In the genomic region with DNA sequence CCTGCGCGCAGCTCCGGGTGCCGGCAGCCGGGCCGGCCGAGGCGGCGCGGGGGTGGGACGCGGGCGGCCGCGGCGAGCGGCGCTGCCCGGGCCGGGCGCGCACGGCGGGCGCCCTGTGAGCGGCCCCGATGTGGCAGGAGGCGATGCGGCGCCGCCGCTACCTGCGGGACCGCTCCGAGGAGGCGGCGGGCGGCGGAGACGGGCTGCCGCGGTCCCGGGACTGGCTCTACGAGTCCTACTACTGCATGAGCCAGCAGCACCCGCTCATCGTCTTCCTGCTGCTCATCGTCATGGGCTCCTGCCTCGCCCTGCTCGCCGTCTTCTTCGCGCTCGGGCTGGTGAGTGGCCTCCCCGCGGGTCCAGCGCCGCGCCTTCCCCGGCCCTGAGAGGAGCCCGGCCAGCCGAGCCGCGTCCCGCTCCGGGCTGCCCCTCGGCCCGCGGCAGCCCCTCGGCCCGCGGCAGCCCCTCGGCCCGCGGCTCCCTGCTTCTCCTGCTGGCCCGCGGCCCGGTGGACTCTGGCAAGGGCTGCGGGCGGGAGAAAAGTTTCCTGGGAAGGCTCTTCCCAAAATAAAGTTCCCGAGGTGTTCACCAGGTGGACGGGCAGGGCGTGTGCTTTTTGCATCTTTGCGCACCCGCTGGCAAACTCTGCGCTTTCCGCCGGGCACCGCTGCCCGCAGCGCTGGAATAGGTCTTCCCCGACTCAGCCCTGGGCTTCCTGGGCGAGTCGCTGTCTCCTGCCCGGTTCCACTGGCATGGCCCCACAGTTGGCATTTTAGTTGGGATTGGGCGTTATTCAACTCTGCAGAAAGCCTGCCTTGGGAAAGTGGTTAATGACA, we compare ENCODE assay signal across 11 cellular contexts. TPM values are rescaled to one million over a fixed set of nuclear protein-coding genes. Genes with fewer than 3 reads are reported as not detected.
A peak's percentile ranks its signal among the peaks of the same experiment; 100 is the strongest.
DNase-seq lines count a peak whose midpoint lies in the region; ATAC-seq and TF ChIP-seq lines count a peak whose summit lies in the region.
"Had no signal": no experiment of that assay in that cellular context is flagged by ENCODE, and none has a peak within 500 bp of the region (broad histone marks: within the 10 kb centered on the region; RNA-seq: fewer than 3 reads in every experiment).

No MANE protein-coding gene starts in this region.

- no peak for TF ChIP-seq CTCF in fibroblast of the aortic adventitia (IDR thresholded peaks at IDR 0.05; ENCODE audit: insufficient read depth, low read length)
- no peak for TF ChIP-seq CTCF in progenitor cell of endocrine pancreas (IDR thresholded peaks at IDR 0.05; ENCODE audit: unreplicated experiment)

- no peak for ATAC-seq in HG03457 (IDR thresholded peaks at IDR 0.05; ENCODE audit: unreplicated experiment)
- ATAC-seq: left colon had no signal

- H3K36me3 ChIP-seq in effector memory CD4-positive, alpha-beta T cell (ENCODE audit: control insufficient read depth, insufficient read depth, low read length) = no peaks in the 10 kb centered on the region

- peak overlapping the region; percentile 71 for H3K4me3 Mint-ChIP-seq in progenitor cell of endocrine pancreas (ENCODE audit: low read depth)

- no peak for TF ChIP-seq POLR2A in erythroblast (IDR thresholded peaks at IDR 0.05; ENCODE audit: low read length)

- H3K4me3 ChIP-seq in fibroblast of the aortic adventitia (ENCODE audit: low read depth, low read length) = peak overlapping the region; percentile 62
- H3K4me3 ChIP-seq in effector memory CD4-positive, alpha-beta T cell (ENCODE audit: insufficient read depth, low read depth, low read length, poor library complexity, severe bottlenecking) = no peak overlapping the region

- no peaks in the 10 kb centered on the region for H3K36me3 Mint-ChIP-seq in progenitor cell of endocrine pancreas (ENCODE audit: insufficient read depth)

- no peak overlapping the region for H3K27ac ChIP-seq in effector memory CD4-positive, alpha-beta T cell (ENCODE audit: insufficient read depth, low read length, poor library complexity, severe bottlenecking)

- peaks cover 59% of the 10 kb centered on the region for H3K27me3 Mint-ChIP-seq in progenitor cell of endocrine pancreas

- H3K4me1 Mint-ChIP-seq in progenitor cell of endocrine pancreas (ENCODE audit: low read depth) = peaks cover 19% of the 10 kb centered on the region

- H3K27ac Mint-ChIP-seq in progenitor cell of endocrine pancreas = peak overlapping the region; percentile 59

- H3K4me1 ChIP-seq in effector memory CD4-positive, alpha-beta T cell (ENCODE audit: control insufficient read depth, insufficient read depth, low read length, poor library complexity, severe bottlenecking) = no peaks in the 10 kb centered on the region

- H3K27me3 ChIP-seq in effector memory CD4-positive, alpha-beta T cell (replicated peaks; ENCODE audit: control insufficient read depth, insufficient read depth, low read length, poor library complexity, severe bottlenecking) = peaks cover 15% of the 10 kb centered on the region

- no peaks in the 10 kb centered on the region for H3K9me3 Mint-ChIP-seq in progenitor cell of endocrine pancreas (ENCODE audit: low read depth)

- DNase-seq in EH (ENCODE audit: low read depth) = peak; percentile 5
- peak; percentile 80 for DNase-seq in NCI-H748 (lab: John Stamatoyannopoulos, UW; ENCODE audit: unreplicated experiment)
- peak; percentile 10 for DNase-seq in fibroblast of the aortic adventitia (ENCODE audit: low read depth)
- peak; percentile 22 for DNase-seq in progenitor cell of endocrine pancreas (ENCODE audit: low spot score, unreplicated experiment)
- DNase-seq in effector memory CD4-positive, alpha-beta T cell = no peak
- no peak for DNase-seq in NCI-H1048 (lab: John Stamatoyannopoulos, UW)
- no peak for DNase-seq in erythroblast (lab: John Stamatoyannopoulos, UW)
- DNase-seq: KG1, left colon had no signal

- H3K9me3 ChIP-seq in effector memory CD4-positive, alpha-beta T cell (ENCODE audit: control insufficient read depth, low read length) = no peaks in the 10 kb centered on the region

RNA-seq across cellular contexts. Expression of gene ADCY2, which starts 0.4 kb away (rescaled TPM):
- total RNA-seq in fibroblast of the aortic adventitia (ENCODE audit: low replicate concordance) (under 0.01 and 0.09 TPM in 2 replicates), progenitor cell of endocrine pancreas (4.5 and 8.7 TPM in 2 replicates)
- total RNA-seq: activated CD8-positive, alpha-beta memory T cell treated with anti-CD3 and anti-CD28 coated beads for 36 hours had no signal

Comparison
In these comparisons a context has a peak if more than half of its experiments do, and no peak if none do; other contexts are left out.
1. DNase-seq: peak in EH (single experiment), NCI-H748 (single experiment), fibroblast of the aortic adventitia (single experiment) and progenitor cell of endocrine pancreas (single experiment); none in effector memory CD4-positive, alpha-beta T cell (0 of 3), NCI-H1048 (single experiment) and erythroblast (0 of 2).